In the genomic region with DNA sequence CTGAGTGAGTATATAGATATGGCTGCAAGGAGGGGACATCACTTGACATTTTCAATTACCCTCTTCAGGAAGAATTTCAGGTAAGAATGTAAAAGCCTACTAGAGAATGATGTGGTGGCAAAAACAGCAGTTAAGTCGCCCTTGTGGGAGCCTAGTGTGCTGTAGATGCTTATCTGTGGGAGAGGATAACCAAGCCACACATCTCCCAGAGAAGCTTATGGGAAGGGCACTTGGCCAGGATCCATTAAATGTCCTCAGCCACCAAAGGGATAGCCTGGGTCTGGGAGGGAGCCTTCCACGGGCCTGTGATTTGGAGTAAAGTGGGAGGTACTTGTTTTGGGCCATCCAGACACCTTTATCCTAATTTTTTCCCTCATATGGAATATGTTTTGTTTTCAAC, we compare ENCODE assay signal across 27 cellular contexts.
"Had no signal": no experiment of that assay in that cellular context is flagged by ENCODE, and none has a peak within 500 bp of the region (broad histone marks: within the 10 kb centered on the region; RNA-seq: fewer than 3 reads in every experiment).

No MANE protein-coding gene starts in this region.

- DNase-seq: activated CD4-positive, alpha-beta T cell treated with anti-CD3 and anti-CD28 coated beads for 36 hours; activated CD4-positive, alpha-beta T cell treated with anti-CD3 and anti-CD28 coated beads, Interleukin-2, amount 10 ng/mL, durations not matched to agents 7 days and 5 days; activated CD4-positive, alpha-beta T cell treated with anti-CD3 and anti-CD28 coated beads, Interleukin-2, amount 50 U/mL, for 48 hours; activated CD8-positive, alpha-beta T cell treated with anti-CD3 and anti-CD28 coated beads, Interleukin-2, amount 10 ng/mL, durations not matched to agents 7 days and 5 days; activated gamma-delta T cell; activated naive CD4-positive, alpha-beta T cell treated with Interleukin-2 at 50 U/mL for 16 hours; activated naive CD8-positive, alpha-beta T cell treated with anti-CD3 and anti-CD28 coated beads, Interleukin-2, amount 10 ng/mL, durations not matched to agents 7 days and 5 days; activated T-cell treated with anti-CD3 and anti-CD28 coated beads, Interleukin-2, amount 50 U/mL, for 24 hours; amygdala; NCI-H1105; NCI-H1417 treated with DMSO at 0.1 percent for 48 hours; NCI-H187 treated with DMSO at 0.1 percent for 48 hours; NCI-H2081 treated with DMSO at 0.1 percent for 48 hours; NCI-H226; NCI-H446 treated with DMSO at 0.1 percent for 48 hours; NCI-H524; NK-92 treated with Interleukin-12 subunit alpha and Interleukin-12 subunit beta, amount 100 ng/mL, for 24 hours; PC-3; Peyer's patch; SIG-M5 had no signal

- H3K4me1 ChIP-seq: ascending aorta had no signal

- H3K4me2 ChIP-seq: KMS-11 had no signal

- H3K9ac ChIP-seq: KMS-11 had no signal

- H3K4me3 ChIP-seq: ascending aorta, cardiac muscle cell, Peyer's patch had no signal

- H3K9me3 ChIP-seq: ascending aorta, Peyer's patch had no signal

- H3K27ac ChIP-seq: ascending aorta, cardiac muscle cell, KMS-11, Peyer's patch, RWPE1 had no signal

- H3K27me3 ChIP-seq: ascending aorta, cardiac muscle cell, Peyer's patch had no signal

- ATAC-seq: activated CD4-positive, alpha-beta T cell treated with anti-CD3 and anti-CD28 coated beads for 36 hours; activated CD4-positive, CD25-positive, alpha-beta regulatory T cell treated with anti-CD3 and anti-CD28 coated beads, Interleukin-2, amount 50 U/mL, for 24 hours; activated CD8-positive, alpha-beta T cell treated with anti-CD3 and anti-CD28 coated beads, Interleukin-2, amount 10 ng/mL, durations not matched to agents 7 days and 5 days; PC-3; Right ventricle myocardium inferior; WTC11 had no signal

- H3K36me3 ChIP-seq: ascending aorta, cardiac muscle cell, Peyer's patch had no signal
